ENCODE assay signal across 14 cellular contexts in genomic region chr20:53764416-53764800, GRCh38.
DNase-seq lines count a peak whose midpoint lies in the region; TF ChIP-seq lines count a peak whose summit lies in the region.
"Had no signal": no experiment of that assay in that cellular context is flagged by ENCODE, and none has a peak within 500 bp of the region (broad histone marks: within the 10 kb centered on the region; RNA-seq: fewer than 3 reads in every experiment).

No MANE protein-coding gene starts in this region.

- no peaks in the 10 kb centered on the region for H3K9me3 ChIP-seq in left ventricle myocardium inferior (replicated peaks)
- no peaks in the 10 kb centered on the region for H3K9me3 ChIP-seq in muscle layer of duodenum (ENCODE audit: control insufficient read depth in 1 of 2, low read length in 2 of 2)
- H3K9me3 ChIP-seq: spleen, tibial artery had no signal

- H3K27me3 ChIP-seq in left ventricle myocardium inferior (ENCODE audit: low read depth) = no peaks in the 10 kb centered on the region
- peaks cover 0 to 5% (median 0%) of the 10 kb centered on the region in 45 donors for H3K27me3 ChIP-seq in dorsolateral prefrontal cortex
- no peaks in the 10 kb centered on the region for H3K27me3 ChIP-seq in muscle layer of duodenum (ENCODE audit: low read depth, low read length)
- H3K27me3 ChIP-seq: spleen, tibial artery had no signal

- no peak for TF ChIP-seq CTCF in left ventricle myocardium inferior (IDR thresholded peaks at IDR 0.05; ENCODE audit: borderline replicate concordance)
- no peak for TF ChIP-seq CTCF in dorsolateral prefrontal cortex (IDR thresholded peaks at IDR 0.05 in 54 of 56, conservative IDR thresholded peaks at IDR 0.05 in 2 of 56; ENCODE audit: low read depth in 1 of 56, partially characterized antibody in 56 of 56)

- H3K4me1 ChIP-seq in left ventricle myocardium inferior (no peaks in the 10 kb centered on the region), muscle layer of duodenum (ENCODE audit: control insufficient read depth in 1 of 2, insufficient read depth in 2 of 2, low read length in 2 of 2) (no peaks in the 10 kb centered on the region)
- H3K4me1 ChIP-seq: tibial artery had no signal

- H3K36me3 ChIP-seq in left ventricle myocardium inferior (no peaks in the 10 kb centered on the region), muscle layer of duodenum (ENCODE audit: control insufficient read depth in 1 of 2, insufficient read depth in 2 of 2, low read length in 2 of 2) (no peaks in the 10 kb centered on the region)
- H3K36me3 ChIP-seq: spleen, tibial artery had no signal

- no peak overlapping the region for H3K27ac ChIP-seq in left ventricle myocardium inferior (replicated peaks)
- H3K27ac ChIP-seq in dorsolateral prefrontal cortex = no peak overlapping the region
- H3K27ac ChIP-seq in muscle layer of duodenum (ENCODE audit: low read length) = peak overlapping the region; percentile 54
- H3K27ac ChIP-seq: spleen, tibial artery had no signal

- H3K4me3 ChIP-seq in left ventricle myocardium inferior = peak overlapping the region; percentile 25
- peak overlapping the region in 53 of 59 donors; percentile 3 to 62 (median 41) for H3K4me3 ChIP-seq in dorsolateral prefrontal cortex
- peak overlapping the region in 1 of 2 donors; percentile 23 for H3K4me3 ChIP-seq in muscle layer of duodenum (ENCODE audit: low read depth in 1 of 2, low read length in 2 of 2)
- H3K4me3 ChIP-seq: spleen, tibial artery had no signal

- no peak for DNase-seq in left ventricle myocardium inferior
- no peak for DNase-seq in cardiac septum (ENCODE audit: low spot score)
- no peak for DNase-seq in dorsolateral prefrontal cortex
- DNase-seq in DMS53 (lab: John Stamatoyannopoulos, UW) = no peak
- DNase-seq in NCI-H446 (lab: John Stamatoyannopoulos, UW) = no peak
- no peak for DNase-seq in NCI-H510A (lab: John Stamatoyannopoulos, UW)
- DNase-seq in activated naive CD4-positive, alpha-beta T cell treated with Interleukin-2 at 50 U/mL for 16 hours = no peak
- DNase-seq: activated CD8-positive, alpha-beta memory T cell treated with anti-CD3 and anti-CD28 coated beads, Interleukin-2, amount 10 ng/mL, durations not matched to agents 7 days and 5 days; activated naive CD4-positive, alpha-beta T cell treated with anti-CD3 and anti-CD28 coated beads, Interleukin-2, amount 10 ng/mL, durations not matched to agents 7 days and 5 days; immature natural killer cell; NCI-H1694 treated with DMSO at 0.1 percent for 48 hours; spleen; tibial artery had no signal

- intact Hi-C loops in left ventricle myocardium inferior (cut with micrococcal nuclease) = no loop called here
- intact Hi-C loops in cardiac septum (cut with DNase I) = no loop called here
- intact Hi-C loops in dorsolateral prefrontal cortex (cut with DNase I) = no loop called here
